1 cellular context compared by ENCODE assay signal in genomic region chr16:1324286-1324826, GRCh38.
A peak's percentile ranks its signal among the peaks of the same experiment; 100 is the strongest.
TF ChIP-seq lines count a peak whose summit lies in the region.

No MANE protein-coding gene starts in this region.

TF ChIP-seq in HepG2, 621 proteins besides CTCF, POLR2A, EP300 and RAD21:
- no peak for TF ChIP-seq ZFYVE20 (CRISPR knock-in tag; IDR thresholded peaks at IDR 0.05; ENCODE audit: borderline replicate concordance, low read depth)
- no peak for TF ChIP-seq REPIN1 (CRISPR knock-in tag; IDR thresholded peaks at IDR 0.05; ENCODE audit: borderline replicate concordance, low read depth)
- no peak for TF ChIP-seq NFIC (IDR thresholded peaks at IDR 0.05; ENCODE audit: low read length)
- no peak for TF ChIP-seq PBX2 (CRISPR knock-in tag; IDR thresholded peaks at IDR 0.05)
- TF ChIP-seq NFATC3 (CRISPR knock-in tag; IDR thresholded peaks at IDR 0.05) = no peak
- no peak for TF ChIP-seq ZNF136 (CRISPR knock-in tag; IDR thresholded peaks at IDR 0.05; ENCODE audit: low read depth)
- no peak for TF ChIP-seq SP2 (CRISPR knock-in tag; IDR thresholded peaks at IDR 0.05)
- TF ChIP-seq ZNF597 (CRISPR knock-in tag; IDR thresholded peaks at IDR 0.05) = no peak
- no peak for TF ChIP-seq FOXM1 (CRISPR knock-in tag; IDR thresholded peaks at IDR 0.05)
- TF ChIP-seq ZNF343 (CRISPR knock-in tag; IDR thresholded peaks at IDR 0.05) = no peak
- no peak for TF ChIP-seq ZNF383 (CRISPR knock-in tag; IDR thresholded peaks at IDR 0.05; ENCODE audit: borderline replicate concordance)
- no peak for TF ChIP-seq AKNA (CRISPR knock-in tag; IDR thresholded peaks at IDR 0.05; ENCODE audit: borderline replicate concordance)
- no peak for TF ChIP-seq ARID5B (CRISPR knock-in tag; IDR thresholded peaks at IDR 0.05)
- no peak for TF ChIP-seq ZSCAN20 (CRISPR knock-in tag; IDR thresholded peaks at IDR 0.05; ENCODE audit: borderline replicate concordance)
- peak; percentile 29 for TF ChIP-seq AGO2 (optimal IDR thresholded peaks at IDR 0.05; ENCODE audit: low read depth, low read length)
- TF ChIP-seq RBM22 (optimal IDR thresholded peaks at IDR 0.05; ENCODE audit: low read length) = peak; percentile 19
- TF ChIP-seq ZNF670 (CRISPR knock-in tag; IDR thresholded peaks at IDR 0.05; ENCODE audit: borderline replicate concordance) = no peak
